Comparison of ENCODE assay signal across 11 cellular contexts in genomic region chr15:75651810-75652543, GRCh38. TPM values are rescaled to one million over a fixed set of nuclear protein-coding genes. Genes with fewer than 3 reads are reported as not detected.
A peak's percentile ranks its signal among the peaks of the same experiment; 100 is the strongest.
DNase-seq lines count a peak whose midpoint lies in the region; ATAC-seq and TF ChIP-seq lines count a peak whose summit lies in the region.
"Had no signal": no experiment of that assay in that cellular context is flagged by ENCODE, and none has a peak within 500 bp of the region (broad histone marks: within the 10 kb centered on the region; RNA-seq: fewer than 3 reads in every experiment).

No MANE protein-coding gene starts in this region.

- H3K27me3 ChIP-seq in AG04450 (ENCODE audit: control insufficient read depth, insufficient read depth, low read length) (no peaks in the 10 kb centered on the region), MG63 (no peaks in the 10 kb centered on the region)

- peaks cover 58% of the 10 kb centered on the region for H3K36me3 Mint-ChIP-seq in dendritic cell treated with granulocyte-macrophage colony-stimulating factor and Interleukin-4, amounts not matched to agents 40 ng/mL and 50 ng/mL, for 4 days (ENCODE audit: low read depth)
- H3K36me3 Mint-ChIP-seq in natural killer cell treated with Interleukin-12 subunit alpha and Interleukin-12 subunit beta and Interleukin-15 and Interleukin-18, amount 100 ng/mL, for 72 hours = no peaks in the 10 kb centered on the region

- peak overlapping the region; percentile 18 for H3K4me3 Mint-ChIP-seq in dendritic cell treated with granulocyte-macrophage colony-stimulating factor and Interleukin-4, amounts not matched to agents 40 ng/mL and 50 ng/mL, for 4 days
- peak overlapping the region; percentile 55 for H3K4me3 Mint-ChIP-seq in natural killer cell treated with Interleukin-12 subunit alpha and Interleukin-12 subunit beta and Interleukin-15 and Interleukin-18, amount 100 ng/mL, for 72 hours

- H3K9me3 Mint-ChIP-seq in dendritic cell treated with granulocyte-macrophage colony-stimulating factor and Interleukin-4, amounts not matched to agents 40 ng/mL and 50 ng/mL, for 4 days = no peaks in the 10 kb centered on the region
- H3K9me3 Mint-ChIP-seq in natural killer cell treated with Interleukin-12 subunit alpha and Interleukin-12 subunit beta and Interleukin-15 and Interleukin-18, amount 100 ng/mL, for 72 hours = no peaks in the 10 kb centered on the region

- H3K27ac ChIP-seq in AG04450 (ENCODE audit: low read depth, low read length) = no peak overlapping the region

- no peak for DNase-seq in AG04450 (ENCODE audit: low read depth, low spot score)
- DNase-seq in MG63 = no peak
- no peak for DNase-seq in natural killer cell treated with Interleukin-12 subunit alpha and Interleukin-12 subunit beta and Interleukin-15 and Interleukin-18, amount 100 ng/mL, for 72 hours (ENCODE audit: low spot score)
- no peak for DNase-seq in hepatic stellate cell (ENCODE audit: low spot score)
- no peak for DNase-seq in activated CD4-positive, CD25-positive, alpha-beta regulatory T cell treated with anti-CD3 and anti-CD28 coated beads, Interleukin-2, amount 50 U/mL, for 72 hours
- DNase-seq: activated CD4-positive, alpha-beta T cell treated with anti-CD3 and anti-CD28 coated beads, Interleukin-2, amount 50 U/mL, for 1 hour; NCI-H526 treated with DMSO at 0.1 percent for 48 hours; stimulated activated CD4-positive, alpha-beta T cell treated with anti-CD3 and anti-CD28 coated beads, Interleukin-15, amount 100 ng/mL, for 24 hours had no signal

- H3K36me3 ChIP-seq in MG63 = peaks cover 52% of the 10 kb centered on the region

- peak overlapping the region; percentile 41 for H3K27ac Mint-ChIP-seq in dendritic cell treated with granulocyte-macrophage colony-stimulating factor and Interleukin-4, amounts not matched to agents 40 ng/mL and 50 ng/mL, for 4 days
- H3K27ac Mint-ChIP-seq in natural killer cell treated with Interleukin-12 subunit alpha and Interleukin-12 subunit beta and Interleukin-15 and Interleukin-18, amount 100 ng/mL, for 72 hours = peak overlapping the region in 1 of 2 donors; percentile 60

- intact Hi-C loops in dendritic cell treated with granulocyte-macrophage colony-stimulating factor and Interleukin-4, amounts not matched to agents 40 ng/mL and 50 ng/mL, for 4 days (cut with micrococcal nuclease) = no loop called here

- CTCF ChIA-PET in AG04450 (lab: Charles Lee) = interaction anchor here (1.1 kb wide), 1 partner anchor 31 kb away, joined by 3 read pairs; no protein-coding TSS in a partner anchor

- H3K4me3 ChIP-seq in AG04450 (ENCODE audit: low read depth, low read length) (peak overlapping the region; percentile 90), MG63 (peak overlapping the region; percentile 17)

- H3K4me1 Mint-ChIP-seq in dendritic cell treated with granulocyte-macrophage colony-stimulating factor and Interleukin-4, amounts not matched to agents 40 ng/mL and 50 ng/mL, for 4 days (ENCODE audit: low read depth) = peaks cover 70% of the 10 kb centered on the region
- peaks cover 18 to 26% of the 10 kb centered on the region in 2 donors for H3K4me1 Mint-ChIP-seq in natural killer cell treated with Interleukin-12 subunit alpha and Interleukin-12 subunit beta and Interleukin-15 and Interleukin-18, amount 100 ng/mL, for 72 hours (ENCODE audit: low read depth in 2 of 2)

- no peak for TF ChIP-seq CTCF in AG04450 (IDR thresholded peaks at IDR 0.05; ENCODE audit: low read depth, low read length)

- no peaks in the 10 kb centered on the region; the same call in 1 of the 2 replicates for H3K9me3 ChIP-seq in AG04450 (ENCODE audit: control insufficient read depth, insufficient read depth, low read length)
- H3K9me3 ChIP-seq in MG63 = no peaks in the 10 kb centered on the region

- ATAC-seq in natural killer cell treated with Interleukin-12 subunit alpha and Interleukin-12 subunit beta and Interleukin-15 and Interleukin-18, amount 100 ng/mL, for 72 hours = peak in 1 of 2 donors; percentile 14
- ATAC-seq in HG02973 (IDR thresholded peaks at IDR 0.05; ENCODE audit: unreplicated experiment) = no peak
- no peak for ATAC-seq in GM19395 (IDR thresholded peaks at IDR 0.05; ENCODE audit: unreplicated experiment)

- POLR2A ChIA-PET in AG04450 (lab: Yijun Ruan, JAX) = interaction anchor here (0.8 to 1.9 kb wide), 2 partner anchors 9 to 30 kb away, joined by 3 to 7 read pairs; no protein-coding TSS in a partner anchor

- no peaks in the 10 kb centered on the region for H3K27me3 Mint-ChIP-seq in dendritic cell treated with granulocyte-macrophage colony-stimulating factor and Interleukin-4, amounts not matched to agents 40 ng/mL and 50 ng/mL, for 4 days
- no peaks in the 10 kb centered on the region for H3K27me3 Mint-ChIP-seq in natural killer cell treated with Interleukin-12 subunit alpha and Interleukin-12 subunit beta and Interleukin-15 and Interleukin-18, amount 100 ng/mL, for 72 hours

RNA-seq across cellular contexts. Expression of gene SNX33, which starts 4.3 kb away (rescaled TPM):
- 14.2 and 17.4 TPM in 2 replicates for polyA plus RNA-seq in AG04450 (2011; rRNA removed)
- 26.2 and 34.8 TPM in 2 replicates for polyA minus RNA-seq in AG04450 (2011; rRNA and poly(A)+ RNA removed)
- total RNA-seq in MG63 (2014; rRNA removed; shearing (Covaris generic); ENCODE audit: low replicate concordance) = 13.4 and 20.8 TPM in 2 replicates
- 1 to 10 TPM; 2.6 to 3.3 TPM for total RNA-seq in natural killer cell treated with Interleukin-12 subunit alpha and Interleukin-12 subunit beta and Interleukin-15 and Interleukin-18, amount 100 ng/mL, for 72 hours

RNA-seq across cellular contexts. Expression of gene IMP3, which starts 12.0 kb away (rescaled TPM):
- polyA plus RNA-seq in AG04450 (2011; rRNA removed) = 38.9 and 42.3 TPM in 2 replicates
- polyA minus RNA-seq in AG04450 (2011; rRNA and poly(A)+ RNA removed) = 13.3 and 16.3 TPM in 2 replicates
- total RNA-seq in MG63 (2014; rRNA removed; shearing (Covaris generic); ENCODE audit: low replicate concordance) = 122 and 150 TPM in 2 replicates
- 100 to 1,000 TPM in 1 of 2 donors, 10 to 100 TPM in 1; 76.2 to 111 TPM for total RNA-seq in natural killer cell treated with Interleukin-12 subunit alpha and Interleukin-12 subunit beta and Interleukin-15 and Interleukin-18, amount 100 ng/mL, for 72 hours

RNA-seq across cellular contexts. Expression of gene SNUPN, which starts 26.5 kb away (rescaled TPM):
- polyA plus RNA-seq in AG04450 (2011; rRNA removed) = 31.1 and 36.6 TPM in 2 replicates
- polyA minus RNA-seq in AG04450 (2011; rRNA and poly(A)+ RNA removed) = 20.2 and 23.6 TPM in 2 replicates
- 42.5 and 58.5 TPM in 2 replicates for total RNA-seq in MG63 (2014; rRNA removed; shearing (Covaris generic); ENCODE audit: low replicate concordance)
- 10 to 100 TPM; 15.5 to 26.7 TPM for total RNA-seq in natural killer cell treated with Interleukin-12 subunit alpha and Interleukin-12 subunit beta and Interleukin-15 and Interleukin-18, amount 100 ng/mL, for 72 hours
